ENCODE assay signal across 1 cellular context in genomic region chr3:171984883-171985282, GRCh38.
TF ChIP-seq lines count a peak whose summit lies in the region.

No MANE protein-coding gene starts in this region.

TF ChIP-seq in GM23338, 12 proteins besides CTCF, POLR2A, EP300 and RAD21 (continued from another document):
- no peak for TF ChIP-seq REST (IDR thresholded peaks at IDR 0.05; ENCODE audit: unreplicated experiment)
- TF ChIP-seq ZNF462 (CRISPR knock-in tag; IDR thresholded peaks at IDR 0.05), result no peak
- no peak for TF ChIP-seq ZNF331 (CRISPR knock-in tag; IDR thresholded peaks at IDR 0.05; ENCODE audit: low read depth)
- TF ChIP-seq JUNB (IDR thresholded peaks at IDR 0.05; ENCODE audit: unreplicated experiment), result no peak
- no peak for TF ChIP-seq STAT1 (IDR thresholded peaks at IDR 0.05; ENCODE audit: unreplicated experiment)
- no peak for TF ChIP-seq CREB1 (CRISPR knock-in tag; IDR thresholded peaks at IDR 0.05; ENCODE audit: low read depth)
- TF ChIP-seq ETS1 (IDR thresholded peaks at IDR 0.05), result no peak
